In the genomic region with DNA sequence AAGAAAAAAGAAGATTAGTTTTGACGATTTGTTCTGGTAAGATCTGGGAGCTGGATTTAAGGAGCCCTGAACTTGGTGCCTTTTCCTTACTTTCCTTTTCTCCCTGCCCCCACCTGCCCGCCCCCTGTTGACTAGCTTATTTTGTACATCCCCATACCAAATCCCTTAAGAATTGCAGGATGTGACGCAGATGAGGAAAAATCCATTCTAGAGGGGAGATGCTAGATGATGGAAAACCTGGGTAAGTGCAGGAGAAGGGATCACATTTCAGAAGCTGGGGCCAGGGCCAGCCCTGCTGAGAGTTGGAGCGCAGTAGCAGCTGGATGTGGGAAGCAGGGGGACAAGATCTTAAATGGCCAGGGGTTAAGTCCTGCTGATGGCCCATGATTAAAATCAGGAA, we compare ENCODE assay signal across 19 cellular contexts.
A peak's percentile ranks its signal among the peaks of the same experiment; 100 is the strongest.
DNase-seq lines count a peak whose midpoint lies in the region; ATAC-seq and TF ChIP-seq lines count a peak whose summit lies in the region.
"Had no signal": no experiment of that assay in that cellular context is flagged by ENCODE, and none has a peak within 500 bp of the region (broad histone marks: within the 10 kb centered on the region; RNA-seq: fewer than 3 reads in every experiment).

No MANE protein-coding gene starts in this region.

- peak; percentile 71 for DNase-seq in HT1080 (ENCODE audit: low read depth)
- DNase-seq in ascending aorta (ENCODE audit: low spot score in 2 of 2) = no peak
- DNase-seq in fibroblast of the aortic adventitia (ENCODE audit: low read depth) = peak; percentile 44
- peak; percentile 33 for DNase-seq in stromal cell of bone marrow (ENCODE audit: low read depth)
- DNase-seq in DMS53 treated with DMSO at 0.1 percent for 48 hours (lab: John Stamatoyannopoulos, UW; ENCODE audit: unreplicated experiment) = no peak
- no peak for DNase-seq in NCI-H774 (lab: John Stamatoyannopoulos, UW)
- DNase-seq: activated B cell treated with CpG ODN at 0.5 μM for 24 hours; activated CD8-positive, alpha-beta T cell treated with anti-CD3 and anti-CD28 coated beads for 36 hours; activated T-cell treated with anti-CD3 and anti-CD28 coated beads, Interleukin-2, amount 50 U/mL, for 48 hours; effector memory CD8-positive, alpha-beta T cell; H9; KG1; NCI-H2081; NCI-H748 treated with DMSO at 0.1 percent for 48 hours had no signal

- no peaks in the 10 kb centered on the region for H3K27me3 ChIP-seq in ascending aorta
- H3K27me3 ChIP-seq: neutrophil, tibial nerve had no signal

- intact Hi-C loops in ascending aorta (cut with DNase I) = loop anchor here (5.0 to 10.0 kb wide), 2 partner anchors 55 to 683 kb away; no protein-coding TSS in a partner anchor

- H3K9me3 ChIP-seq in ascending aorta = no peaks in the 10 kb centered on the region
- H3K9me3 ChIP-seq: neutrophil, tibial nerve had no signal

- TF ChIP-seq CTCF in ascending aorta (IDR thresholded peaks at IDR 0.05) (no peak), fibroblast of the aortic adventitia (IDR thresholded peaks at IDR 0.05; ENCODE audit: insufficient read depth, low read length) (no peak)

- no peak for ATAC-seq in GM21723 (IDR thresholded peaks at IDR 0.05; ENCODE audit: unreplicated experiment)
- ATAC-seq: activated CD8-positive, alpha-beta T cell treated with anti-CD3 and anti-CD28 coated beads for 36 hours; activated naive CD4-positive, alpha-beta T cell treated with anti-CD3 and anti-CD28 coated beads, Interleukin-2, amount 50 U/mL, for 72 hours; effector memory CD8-positive, alpha-beta T cell; stimulated activated effector memory CD8-positive, alpha-beta T cell treated with anti-CD3 and anti-CD28 coated beads, Interleukin-12 subunit alpha, Interleukin-12 subunit beta, amount 100 ng/mL, for 72 hours had no signal

- H3K27ac ChIP-seq in ascending aorta = peak overlapping the region; percentile 90 to 91
- H3K27ac ChIP-seq: neutrophil had no signal

- H3K4me3 ChIP-seq in ascending aorta (no peak overlapping the region), fibroblast of the aortic adventitia (ENCODE audit: low read depth, low read length) (no peak overlapping the region)
- H3K4me3 ChIP-seq: tibial nerve had no signal

- H3K4me1 ChIP-seq in ascending aorta = peaks cover 4 to 31% of the 10 kb centered on the region in 2 donors

- H3K36me3 ChIP-seq in ascending aorta = no peaks in the 10 kb centered on the region
- H3K36me3 ChIP-seq: neutrophil, tibial nerve had no signal

Comparison
In these comparisons a context has a peak if more than half of its experiments do, and no peak if none do; other contexts are left out.
1. DNase-seq: peak in HT1080 (single experiment), fibroblast of the aortic adventitia (single experiment) and stromal cell of bone marrow (single experiment); none in ascending aorta (0 of 2), DMS53 treated with DMSO at 0.1 percent for 48 hours (single experiment) and NCI-H774 (single experiment).